Comparison of ENCODE assay signal across 1 cellular context in genomic region chr1:18294437-18295176, GRCh38.
A peak's percentile ranks its signal among the peaks of the same experiment; 100 is the strongest.
TF ChIP-seq lines count a peak whose summit lies in the region.

No MANE protein-coding gene starts in this region.

TF ChIP-seq in GM23338, 12 proteins besides CTCF, POLR2A, EP300 and RAD21 (continued from another document):
- TF ChIP-seq, protein P1, sequence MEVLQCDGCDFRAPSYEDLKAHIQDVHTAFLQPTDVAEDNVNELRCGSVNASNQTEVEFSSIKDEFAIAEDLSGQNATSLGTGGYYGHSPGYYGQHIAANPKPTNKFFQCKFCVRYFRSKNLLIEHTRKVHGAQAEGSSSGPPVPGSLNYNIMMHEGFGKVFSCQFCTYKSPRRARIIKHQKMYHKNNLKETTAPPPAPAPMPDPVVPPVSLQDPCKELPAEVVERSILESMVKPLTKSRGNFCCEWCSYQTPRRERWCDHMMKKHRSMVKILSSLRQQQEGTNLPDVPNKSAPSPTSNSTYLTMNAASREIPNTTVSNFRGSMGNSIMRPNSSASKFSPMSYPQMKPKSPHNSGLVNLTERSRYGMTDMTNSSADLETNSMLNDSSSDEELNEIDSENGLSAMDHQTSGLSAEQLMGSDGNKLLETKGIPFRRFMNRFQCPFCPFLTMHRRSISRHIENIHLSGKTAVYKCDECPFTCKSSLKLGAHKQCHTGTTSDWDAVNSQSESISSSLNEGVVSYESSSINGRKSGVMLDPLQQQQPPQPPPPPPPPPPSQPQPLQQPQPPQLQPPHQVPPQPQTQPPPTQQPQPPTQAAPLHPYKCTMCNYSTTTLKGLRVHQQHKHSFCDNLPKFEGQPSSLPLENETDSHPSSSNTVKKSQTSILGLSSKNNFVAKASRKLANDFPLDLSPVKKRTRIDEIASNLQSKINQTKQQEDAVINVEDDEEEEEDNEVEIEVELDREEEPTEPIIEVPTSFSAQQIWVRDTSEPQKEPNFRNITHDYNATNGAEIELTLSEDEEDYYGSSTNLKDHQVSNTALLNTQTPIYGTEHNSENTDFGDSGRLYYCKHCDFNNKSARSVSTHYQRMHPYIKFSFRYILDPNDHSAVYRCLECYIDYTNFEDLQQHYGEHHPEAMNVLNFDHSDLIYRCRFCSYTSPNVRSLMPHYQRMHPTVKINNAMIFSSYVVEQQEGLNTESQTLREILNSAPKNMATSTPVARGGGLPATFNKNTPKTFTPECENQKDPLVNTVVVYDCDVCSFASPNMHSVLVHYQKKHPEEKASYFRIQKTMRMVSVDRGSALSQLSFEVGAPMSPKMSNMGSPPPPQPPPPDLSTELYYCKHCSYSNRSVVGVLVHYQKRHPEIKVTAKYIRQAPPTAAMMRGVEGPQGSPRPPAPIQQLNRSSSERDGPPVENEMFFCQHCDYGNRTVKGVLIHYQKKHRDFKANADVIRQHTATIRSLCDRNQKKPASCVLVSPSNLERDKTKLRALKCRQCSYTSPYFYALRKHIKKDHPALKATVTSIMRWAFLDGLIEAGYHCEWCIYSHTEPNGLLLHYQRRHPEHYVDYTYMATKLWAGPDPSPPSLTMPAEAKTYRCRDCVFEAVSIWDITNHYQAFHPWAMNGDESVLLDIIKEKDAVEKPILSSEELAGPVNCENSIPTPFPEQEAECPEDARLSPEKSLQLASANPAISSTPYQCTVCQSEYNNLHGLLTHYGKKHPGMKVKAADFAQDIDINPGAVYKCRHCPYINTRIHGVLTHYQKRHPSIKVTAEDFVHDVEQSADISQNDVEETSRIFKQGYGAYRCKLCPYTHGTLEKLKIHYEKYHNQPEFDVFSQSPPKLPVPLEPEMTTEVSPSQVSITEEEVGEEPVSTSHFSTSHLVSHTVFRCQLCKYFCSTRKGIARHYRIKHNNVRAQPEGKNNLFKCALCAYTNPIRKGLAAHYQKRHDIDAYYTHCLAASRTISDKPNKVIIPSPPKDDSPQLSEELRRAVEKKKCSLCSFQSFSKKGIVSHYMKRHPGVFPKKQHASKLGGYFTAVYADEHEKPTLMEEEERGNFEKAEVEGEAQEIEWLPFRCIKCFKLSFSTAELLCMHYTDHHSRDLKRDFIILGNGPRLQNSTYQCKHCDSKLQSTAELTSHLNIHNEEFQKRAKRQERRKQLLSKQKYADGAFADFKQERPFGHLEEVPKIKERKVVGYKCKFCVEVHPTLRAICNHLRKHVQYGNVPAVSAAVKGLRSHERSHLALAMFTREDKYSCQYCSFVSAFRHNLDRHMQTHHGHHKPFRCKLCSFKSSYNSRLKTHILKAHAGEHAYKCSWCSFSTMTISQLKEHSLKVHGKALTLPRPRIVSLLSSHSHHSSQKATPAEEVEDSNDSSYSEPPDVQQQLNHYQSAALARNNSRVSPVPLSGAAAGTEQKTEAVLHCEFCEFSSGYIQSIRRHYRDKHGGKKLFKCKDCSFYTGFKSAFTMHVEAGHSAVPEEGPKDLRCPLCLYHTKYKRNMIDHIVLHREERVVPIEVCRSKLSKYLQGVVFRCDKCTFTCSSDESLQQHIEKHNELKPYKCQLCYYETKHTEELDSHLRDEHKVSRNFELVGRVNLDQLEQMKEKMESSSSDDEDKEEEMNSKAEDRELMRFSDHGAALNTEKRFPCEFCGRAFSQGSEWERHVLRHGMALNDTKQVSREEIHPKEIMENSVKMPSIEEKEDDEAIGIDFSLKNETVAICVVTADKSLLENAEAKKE (CRISPR knock-in tag; IDR thresholded peaks at IDR 0.05): peak; percentile 87
- TF ChIP-seq JUNB (IDR thresholded peaks at IDR 0.05; ENCODE audit: unreplicated experiment) (no peak), EZH2phosphoT487 (IDR thresholded peaks at IDR 0.05; ENCODE audit: unreplicated experiment) (no peak), ETS1 (IDR thresholded peaks at IDR 0.05) (peak; percentile 70), POLR2AphosphoS5 (IDR thresholded peaks at IDR 0.05; ENCODE audit: low read depth) (peak; percentile 48), NANOG (IDR thresholded peaks at IDR 0.05; ENCODE audit: borderline replicate concordance) (peak; percentile 72; the same call in 1 of the 2 replicates)
